Comparison of ENCODE assay signal across 8 cellular contexts in genomic region chr9:37302277-37302676, GRCh38.
DNase-seq lines count a peak whose midpoint lies in the region; ATAC-seq and TF ChIP-seq lines count a peak whose summit lies in the region.

No MANE protein-coding gene starts in this region.

- H3K27me3 Mint-ChIP-seq in T-helper 1 cell treated with Interleukin-12 subunit alpha and Interleukin-12 subunit beta and Interleukin-4 antibody, amounts not matched to agents 30 μg/mL and 1 μg/mL, for 36 hours (ENCODE audit: low read depth) = no peaks in the 10 kb centered on the region
- no peaks in the 10 kb centered on the region for H3K27me3 Mint-ChIP-seq in stimulated activated naive CD8-positive, alpha-beta T cell treated with anti-CD3 and anti-CD28 coated beads, Interleukin-15, Interleukin-2, amounts not matched to agents 100 ng/mL and 50 ng/mL, for 24 hours
- H3K27me3 Mint-ChIP-seq in MCF 10A (ENCODE audit: insufficient read depth, unreplicated experiment) = no peaks in the 10 kb centered on the region

- no peaks in the 10 kb centered on the region for H3K9me3 Mint-ChIP-seq in T-helper 1 cell treated with Interleukin-12 subunit alpha and Interleukin-12 subunit beta and Interleukin-4 antibody, amounts not matched to agents 30 μg/mL and 1 μg/mL, for 36 hours
- no peaks in the 10 kb centered on the region for H3K9me3 Mint-ChIP-seq in stimulated activated naive CD8-positive, alpha-beta T cell treated with anti-CD3 and anti-CD28 coated beads, Interleukin-15, Interleukin-2, amounts not matched to agents 100 ng/mL and 50 ng/mL, for 24 hours
- H3K9me3 Mint-ChIP-seq in MCF 10A (ENCODE audit: unreplicated experiment) = no peaks in the 10 kb centered on the region

- peaks cover 18% of the 10 kb centered on the region for H3K36me3 Mint-ChIP-seq in T-helper 1 cell treated with Interleukin-12 subunit alpha and Interleukin-12 subunit beta and Interleukin-4 antibody, amounts not matched to agents 30 μg/mL and 1 μg/mL, for 36 hours (ENCODE audit: low read depth)
- peaks cover 47% of the 10 kb centered on the region for H3K36me3 Mint-ChIP-seq in stimulated activated naive CD8-positive, alpha-beta T cell treated with anti-CD3 and anti-CD28 coated beads, Interleukin-15, Interleukin-2, amounts not matched to agents 100 ng/mL and 50 ng/mL, for 24 hours (ENCODE audit: low read depth)
- peaks cover 9% of the 10 kb centered on the region for H3K36me3 Mint-ChIP-seq in MCF 10A (ENCODE audit: insufficient read depth, unreplicated experiment)

- POLR2A ChIA-PET in MCF 10A (lab: Yijun Ruan, JAX) = no interaction called here

- ATAC-seq in GM19043 (IDR thresholded peaks at IDR 0.05; ENCODE audit: low read depth, unreplicated experiment) (peak; percentile 70), HG03139 (IDR thresholded peaks at IDR 0.05; ENCODE audit: unreplicated experiment) (peak; percentile 73)

- no peaks in the 10 kb centered on the region for H3K4me1 ChIP-seq in thyroid gland

- intact Hi-C loops in MCF 10A (cut with micrococcal nuclease) (no loop called here), thyroid gland (cut with DNase I) (no loop called here)

- peak overlapping the region; percentile 64 for H3K27ac Mint-ChIP-seq in T-helper 1 cell treated with Interleukin-12 subunit alpha and Interleukin-12 subunit beta and Interleukin-4 antibody, amounts not matched to agents 30 μg/mL and 1 μg/mL, for 36 hours
- H3K27ac Mint-ChIP-seq in stimulated activated naive CD8-positive, alpha-beta T cell treated with anti-CD3 and anti-CD28 coated beads, Interleukin-15, Interleukin-2, amounts not matched to agents 100 ng/mL and 50 ng/mL, for 24 hours = peak overlapping the region; percentile 94
- H3K27ac Mint-ChIP-seq in MCF 10A (ENCODE audit: low read depth, unreplicated experiment) = no peak overlapping the region

- no peak for TF ChIP-seq CTCF in MCF 10A (IDR thresholded peaks at IDR 0.05; ENCODE audit: unreplicated experiment)
- TF ChIP-seq CTCF in thyroid gland (IDR thresholded peaks at IDR 0.05) = no peak

- no peak for TF ChIP-seq POLR2A in thyroid gland (IDR thresholded peaks at IDR 0.05)

- peak; percentile 5 for DNase-seq in COLO668 (lab: John Stamatoyannopoulos, UW; ENCODE audit: unreplicated experiment)
- no peak for DNase-seq in MCF 10A (ENCODE audit: unreplicated experiment)
- no peak for DNase-seq in thyroid gland
- DNase-seq in SW 1271 (lab: John Stamatoyannopoulos, UW) = no peak

- H3K27ac ChIP-seq in thyroid gland = no peak overlapping the region

- WGBS in thyroid gland, 2 donors = 69 to 74% methylated on average over 3 of the region's 3 CpGs

- peaks cover 42% of the 10 kb centered on the region for H3K4me1 Mint-ChIP-seq in T-helper 1 cell treated with Interleukin-12 subunit alpha and Interleukin-12 subunit beta and Interleukin-4 antibody, amounts not matched to agents 30 μg/mL and 1 μg/mL, for 36 hours (ENCODE audit: low read depth)
- H3K4me1 Mint-ChIP-seq in stimulated activated naive CD8-positive, alpha-beta T cell treated with anti-CD3 and anti-CD28 coated beads, Interleukin-15, Interleukin-2, amounts not matched to agents 100 ng/mL and 50 ng/mL, for 24 hours (ENCODE audit: low read depth) = peaks cover 80% of the 10 kb centered on the region
- peaks cover 4% of the 10 kb centered on the region for H3K4me1 Mint-ChIP-seq in MCF 10A (ENCODE audit: insufficient read depth, unreplicated experiment)

- no peaks in the 10 kb centered on the region for H3K27me3 ChIP-seq in thyroid gland

- no peaks in the 10 kb centered on the region for H3K9me3 ChIP-seq in thyroid gland

- no peak overlapping the region for H3K4me3 ChIP-seq in thyroid gland (replicated peaks in 1 of 3)

- CTCF ChIA-PET in MCF 10A (lab: Yijun Ruan, JAX) = no interaction called here

- H3K4me3 Mint-ChIP-seq in T-helper 1 cell treated with Interleukin-12 subunit alpha and Interleukin-12 subunit beta and Interleukin-4 antibody, amounts not matched to agents 30 μg/mL and 1 μg/mL, for 36 hours = peak overlapping the region; percentile 52
- peak overlapping the region; percentile 73 for H3K4me3 Mint-ChIP-seq in stimulated activated naive CD8-positive, alpha-beta T cell treated with anti-CD3 and anti-CD28 coated beads, Interleukin-15, Interleukin-2, amounts not matched to agents 100 ng/mL and 50 ng/mL, for 24 hours
- H3K4me3 Mint-ChIP-seq in MCF 10A (ENCODE audit: unreplicated experiment) = no peak overlapping the region

- H3K36me3 ChIP-seq in thyroid gland = peaks cover 0 to 4% of the 10 kb centered on the region in 2 donors

- no TSS peak for BruUV-seq in MCF 10A (replicated peaks; lab: Mats Ljungman, UMichigan)
